ENCODE assay signal across 2 cellular contexts in the genomic region with DNA sequence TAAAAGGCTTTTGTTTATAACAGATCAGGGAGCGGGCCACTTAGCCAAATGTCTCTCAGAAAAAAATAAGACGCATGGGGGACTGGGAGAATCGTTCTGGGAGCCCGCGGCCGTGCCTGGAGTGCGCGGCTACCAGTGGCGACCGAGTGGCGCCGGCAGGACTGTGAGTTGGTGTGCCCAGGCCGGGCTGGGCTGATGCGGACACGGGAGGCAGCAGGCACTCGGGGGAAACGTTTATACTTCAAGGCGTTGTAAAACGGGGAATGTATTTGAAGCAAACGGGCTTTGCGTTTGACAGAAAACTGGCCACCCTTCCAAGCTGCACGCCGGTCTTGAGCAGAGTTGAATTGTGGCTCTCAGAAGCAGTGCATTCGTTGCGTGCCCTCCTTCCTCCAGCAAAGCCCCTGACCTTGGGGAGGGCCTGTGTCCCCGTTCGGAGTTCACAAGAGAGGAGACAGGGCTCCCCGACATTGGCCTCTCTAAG.
TF ChIP-seq lines count a peak whose summit lies in the region.

No MANE protein-coding gene starts in this region.

TF ChIP-seq in IMR-90, 13 proteins besides CTCF, POLR2A, EP300 and RAD21:
- TF ChIP-seq CHD1 (IDR thresholded peaks at IDR 0.05; ENCODE audit: low read depth, low read length) (no peak), CEBPB (IDR thresholded peaks at IDR 0.05; ENCODE audit: low read depth, low read length) (no peak), MAZ (IDR thresholded peaks at IDR 0.05; ENCODE audit: borderline replicate concordance, low read depth, low read length) (no peak), BHLHE40 (IDR thresholded peaks at IDR 0.05; ENCODE audit: low read depth, low read length) (no peak), MAFK (IDR thresholded peaks at IDR 0.05; ENCODE audit: low read depth, low read length) (no peak), NFE2L2 (IDR thresholded peaks at IDR 0.05; ENCODE audit: low read depth, low read length) (no peak), FOS (IDR thresholded peaks at IDR 0.05; ENCODE audit: low read depth, low read length) (no peak), SMC3 (IDR thresholded peaks at IDR 0.05; ENCODE audit: low read depth, low read length) (no peak), MXI1 (IDR thresholded peaks at IDR 0.05; ENCODE audit: borderline replicate concordance, low read depth, low read length) (no peak), RFX5 (IDR thresholded peaks at IDR 0.05; ENCODE audit: low read depth, low read length) (no peak), RCOR1 (IDR thresholded peaks at IDR 0.05; ENCODE audit: insufficient replicate concordance, low read length) (no peak)
- TF ChIP-seq, protein P1, sequence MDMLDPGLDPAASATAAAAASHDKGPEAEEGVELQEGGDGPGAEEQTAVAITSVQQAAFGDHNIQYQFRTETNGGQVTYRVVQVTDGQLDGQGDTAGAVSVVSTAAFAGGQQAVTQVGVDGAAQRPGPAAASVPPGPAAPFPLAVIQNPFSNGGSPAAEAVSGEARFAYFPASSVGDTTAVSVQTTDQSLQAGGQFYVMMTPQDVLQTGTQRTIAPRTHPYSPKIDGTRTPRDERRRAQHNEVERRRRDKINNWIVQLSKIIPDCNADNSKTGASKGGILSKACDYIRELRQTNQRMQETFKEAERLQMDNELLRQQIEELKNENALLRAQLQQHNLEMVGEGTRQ (IDR thresholded peaks at IDR 0.05; ENCODE audit: low read depth, low read length): no peak
- TF ChIP-seq, protein P2, sequence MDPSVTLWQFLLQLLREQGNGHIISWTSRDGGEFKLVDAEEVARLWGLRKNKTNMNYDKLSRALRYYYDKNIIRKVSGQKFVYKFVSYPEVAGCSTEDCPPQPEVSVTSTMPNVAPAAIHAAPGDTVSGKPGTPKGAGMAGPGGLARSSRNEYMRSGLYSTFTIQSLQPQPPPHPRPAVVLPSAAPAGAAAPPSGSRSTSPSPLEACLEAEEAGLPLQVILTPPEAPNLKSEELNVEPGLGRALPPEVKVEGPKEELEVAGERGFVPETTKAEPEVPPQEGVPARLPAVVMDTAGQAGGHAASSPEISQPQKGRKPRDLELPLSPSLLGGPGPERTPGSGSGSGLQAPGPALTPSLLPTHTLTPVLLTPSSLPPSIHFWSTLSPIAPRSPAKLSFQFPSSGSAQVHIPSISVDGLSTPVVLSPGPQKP (IDR thresholded peaks at IDR 0.05; ENCODE audit: borderline replicate concordance, low read depth, low read length): no peak

TF ChIP-seq in H1, 55 proteins besides CTCF, POLR2A, EP300 and RAD21:
- no peak for TF ChIP-seq YY1 (IDR thresholded peaks at IDR 0.05; ENCODE audit: low read depth, low read length)
- no peak for TF ChIP-seq POLR2AphosphoS5 (IDR thresholded peaks at IDR 0.05; ENCODE audit: low read depth, low read length)
- TF ChIP-seq EZH2 (IDR thresholded peaks at IDR 0.05; ENCODE audit: low read depth, low read length, severe bottlenecking): no peak
- TF ChIP-seq CBX8 (IDR thresholded peaks at IDR 0.05; ENCODE audit: borderline replicate concordance, low read depth, low read length): peak; percentile 63; the same call in 1 of the 2 replicates
- TF ChIP-seq FOSL1 (IDR thresholded peaks at IDR 0.05; ENCODE audit: insufficient read depth, low read depth, low read length): no peak
- TF ChIP-seq, protein P3, sequence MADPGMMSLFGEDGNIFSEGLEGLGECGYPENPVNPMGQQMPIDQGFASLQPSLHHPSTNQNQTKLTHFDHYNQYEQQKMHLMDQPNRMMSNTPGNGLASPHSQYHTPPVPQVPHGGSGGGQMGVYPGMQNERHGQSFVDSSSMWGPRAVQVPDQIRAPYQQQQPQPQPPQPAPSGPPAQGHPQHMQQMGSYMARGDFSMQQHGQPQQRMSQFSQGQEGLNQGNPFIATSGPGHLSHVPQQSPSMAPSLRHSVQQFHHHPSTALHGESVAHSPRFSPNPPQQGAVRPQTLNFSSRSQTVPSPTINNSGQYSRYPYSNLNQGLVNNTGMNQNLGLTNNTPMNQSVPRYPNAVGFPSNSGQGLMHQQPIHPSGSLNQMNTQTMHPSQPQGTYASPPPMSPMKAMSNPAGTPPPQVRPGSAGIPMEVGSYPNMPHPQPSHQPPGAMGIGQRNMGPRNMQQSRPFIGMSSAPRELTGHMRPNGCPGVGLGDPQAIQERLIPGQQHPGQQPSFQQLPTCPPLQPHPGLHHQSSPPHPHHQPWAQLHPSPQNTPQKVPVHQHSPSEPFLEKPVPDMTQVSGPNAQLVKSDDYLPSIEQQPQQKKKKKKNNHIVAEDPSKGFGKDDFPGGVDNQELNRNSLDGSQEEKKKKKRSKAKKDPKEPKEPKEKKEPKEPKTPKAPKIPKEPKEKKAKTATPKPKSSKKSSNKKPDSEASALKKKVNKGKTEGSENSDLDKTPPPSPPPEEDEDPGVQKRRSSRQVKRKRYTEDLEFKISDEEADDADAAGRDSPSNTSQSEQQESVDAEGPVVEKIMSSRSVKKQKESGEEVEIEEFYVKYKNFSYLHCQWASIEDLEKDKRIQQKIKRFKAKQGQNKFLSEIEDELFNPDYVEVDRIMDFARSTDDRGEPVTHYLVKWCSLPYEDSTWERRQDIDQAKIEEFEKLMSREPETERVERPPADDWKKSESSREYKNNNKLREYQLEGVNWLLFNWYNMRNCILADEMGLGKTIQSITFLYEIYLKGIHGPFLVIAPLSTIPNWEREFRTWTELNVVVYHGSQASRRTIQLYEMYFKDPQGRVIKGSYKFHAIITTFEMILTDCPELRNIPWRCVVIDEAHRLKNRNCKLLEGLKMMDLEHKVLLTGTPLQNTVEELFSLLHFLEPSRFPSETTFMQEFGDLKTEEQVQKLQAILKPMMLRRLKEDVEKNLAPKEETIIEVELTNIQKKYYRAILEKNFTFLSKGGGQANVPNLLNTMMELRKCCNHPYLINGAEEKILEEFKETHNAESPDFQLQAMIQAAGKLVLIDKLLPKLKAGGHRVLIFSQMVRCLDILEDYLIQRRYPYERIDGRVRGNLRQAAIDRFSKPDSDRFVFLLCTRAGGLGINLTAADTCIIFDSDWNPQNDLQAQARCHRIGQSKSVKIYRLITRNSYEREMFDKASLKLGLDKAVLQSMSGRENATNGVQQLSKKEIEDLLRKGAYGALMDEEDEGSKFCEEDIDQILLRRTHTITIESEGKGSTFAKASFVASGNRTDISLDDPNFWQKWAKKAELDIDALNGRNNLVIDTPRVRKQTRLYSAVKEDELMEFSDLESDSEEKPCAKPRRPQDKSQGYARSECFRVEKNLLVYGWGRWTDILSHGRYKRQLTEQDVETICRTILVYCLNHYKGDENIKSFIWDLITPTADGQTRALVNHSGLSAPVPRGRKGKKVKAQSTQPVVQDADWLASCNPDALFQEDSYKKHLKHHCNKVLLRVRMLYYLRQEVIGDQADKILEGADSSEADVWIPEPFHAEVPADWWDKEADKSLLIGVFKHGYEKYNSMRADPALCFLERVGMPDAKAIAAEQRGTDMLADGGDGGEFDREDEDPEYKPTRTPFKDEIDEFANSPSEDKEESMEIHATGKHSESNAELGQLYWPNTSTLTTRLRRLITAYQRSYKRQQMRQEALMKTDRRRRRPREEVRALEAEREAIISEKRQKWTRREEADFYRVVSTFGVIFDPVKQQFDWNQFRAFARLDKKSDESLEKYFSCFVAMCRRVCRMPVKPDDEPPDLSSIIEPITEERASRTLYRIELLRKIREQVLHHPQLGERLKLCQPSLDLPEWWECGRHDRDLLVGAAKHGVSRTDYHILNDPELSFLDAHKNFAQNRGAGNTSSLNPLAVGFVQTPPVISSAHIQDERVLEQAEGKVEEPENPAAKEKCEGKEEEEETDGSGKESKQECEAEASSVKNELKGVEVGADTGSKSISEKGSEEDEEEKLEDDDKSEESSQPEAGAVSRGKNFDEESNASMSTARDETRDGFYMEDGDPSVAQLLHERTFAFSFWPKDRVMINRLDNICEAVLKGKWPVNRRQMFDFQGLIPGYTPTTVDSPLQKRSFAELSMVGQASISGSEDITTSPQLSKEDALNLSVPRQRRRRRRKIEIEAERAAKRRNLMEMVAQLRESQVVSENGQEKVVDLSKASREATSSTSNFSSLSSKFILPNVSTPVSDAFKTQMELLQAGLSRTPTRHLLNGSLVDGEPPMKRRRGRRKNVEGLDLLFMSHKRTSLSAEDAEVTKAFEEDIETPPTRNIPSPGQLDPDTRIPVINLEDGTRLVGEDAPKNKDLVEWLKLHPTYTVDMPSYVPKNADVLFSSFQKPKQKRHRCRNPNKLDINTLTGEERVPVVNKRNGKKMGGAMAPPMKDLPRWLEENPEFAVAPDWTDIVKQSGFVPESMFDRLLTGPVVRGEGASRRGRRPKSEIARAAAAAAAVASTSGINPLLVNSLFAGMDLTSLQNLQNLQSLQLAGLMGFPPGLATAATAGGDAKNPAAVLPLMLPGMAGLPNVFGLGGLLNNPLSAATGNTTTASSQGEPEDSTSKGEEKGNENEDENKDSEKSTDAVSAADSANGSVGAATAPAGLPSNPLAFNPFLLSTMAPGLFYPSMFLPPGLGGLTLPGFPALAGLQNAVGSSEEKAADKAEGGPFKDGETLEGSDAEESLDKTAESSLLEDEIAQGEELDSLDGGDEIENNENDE (IDR thresholded peaks at IDR 0.05; ENCODE audit: insufficient replicate concordance, low read length): no peak
- TF ChIP-seq MAFK (IDR thresholded peaks at IDR 0.05; ENCODE audit: low read depth, low read length): no peak
- no peak for TF ChIP-seq KDM4A (IDR thresholded peaks at IDR 0.05; ENCODE audit: low read depth, low read length, severe bottlenecking)
- TF ChIP-seq CHD1 (IDR thresholded peaks at IDR 0.05; ENCODE audit: low read depth, low read length): no peak
